8 cellular contexts compared by ENCODE assay signal in genomic region chr1:61077676-61078521, GRCh38. TPM values are rescaled to one million over a fixed set of nuclear protein-coding genes. Genes with fewer than 3 reads are reported as not detected.
DNase-seq lines count a peak whose midpoint lies in the region; TF ChIP-seq lines count a peak whose summit lies in the region.

No MANE protein-coding gene starts in this region.

- H3K4me3 ChIP-seq in HEK293 (ENCODE audit: low read depth, low read length) (peak overlapping the region; percentile 56), suprapubic skin (peak overlapping the region; percentile 65)

- WGBS in suprapubic skin, result under 1% methylated on average over 19 of the region's 19 CpGs

- no peaks in the 10 kb centered on the region for H3K36me3 Mint-ChIP-seq in activated naive CD8-positive, alpha-beta T cell

- POLR2A ChIA-PET in HEK293 (lab: Yijun Ruan, JAX), result interaction anchor here (0.6 to 4.1 kb wide), 9 partner anchors 11 to 365 kb away, joined by 3 to 31 read pairs (median 4); no protein-coding TSS in a partner anchor

- H3K27ac ChIP-seq in HEK293 (ENCODE audit: extremely low read depth, low read depth, low read length) (peak overlapping the region; percentile 86), suprapubic skin (peak overlapping the region; percentile 92)

- no peaks in the 10 kb centered on the region for H3K9me3 Mint-ChIP-seq in activated naive CD8-positive, alpha-beta T cell (ENCODE audit: low read depth)

- DNase-seq in DMS79 (lab: John Stamatoyannopoulos, UW) (peak; percentile 98), NAMALWA (ENCODE audit: low spot score) (peak; percentile 100), SK-N-DZ (ENCODE audit: low spot score) (peak; percentile 98), glomerular visceral epithelial cell (ENCODE audit: extremely low spot score) (peak; percentile 98), nucleus accumbens (lab: John Stamatoyannopoulos, UW) (peak in 54 of 56 donors; percentile 14 to 93 (median 78)), suprapubic skin (ENCODE audit: low spot score in 2 of 2) (peak; percentile 95 to 96)

- no peaks in the 10 kb centered on the region for H3K9me3 ChIP-seq in HEK293 (ENCODE audit: control insufficient read depth, insufficient read depth, low read depth, low read length)
- H3K9me3 ChIP-seq in suprapubic skin, result no peaks in the 10 kb centered on the region

- no peak for TF ChIP-seq EP300 in suprapubic skin (IDR thresholded peaks at IDR 0.05)

- no peak for TF ChIP-seq POLR2A in suprapubic skin (IDR thresholded peaks at IDR 0.05)

- H3K4me1 ChIP-seq in HEK293 (ENCODE audit: control insufficient read depth, insufficient read depth, low read length) (peaks cover 21% of the 10 kb centered on the region), suprapubic skin (peaks cover 48% of the 10 kb centered on the region)

- no peaks in the 10 kb centered on the region for H3K27me3 Mint-ChIP-seq in activated naive CD8-positive, alpha-beta T cell

- no peaks in the 10 kb centered on the region for H3K27me3 ChIP-seq in suprapubic skin

- CTCF ChIA-PET in HEK293 (lab: Yijun Ruan, JAX), result interaction anchor here (0.6 to 2.5 kb wide), 7 partner anchors 9 to 560 kb away, joined by 3 to 25 read pairs (median 4); no protein-coding TSS in a partner anchor

- H3K36me3 ChIP-seq in HEK293 (ENCODE audit: control insufficient read depth in 2 of 2, insufficient read depth in 1 of 2, low read length in 2 of 2) (no peaks in the 10 kb centered on the region), suprapubic skin (no peaks in the 10 kb centered on the region)

- peak overlapping the region; percentile 92 for H3K4me3 Mint-ChIP-seq in activated naive CD8-positive, alpha-beta T cell

- peaks cover 52% of the 10 kb centered on the region for H3K4me1 Mint-ChIP-seq in activated naive CD8-positive, alpha-beta T cell (ENCODE audit: low read depth)

- H3K27ac Mint-ChIP-seq in activated naive CD8-positive, alpha-beta T cell, result peak overlapping the region; percentile 47

- no peak for TF ChIP-seq CTCF in HEK293 (tag by site-specific recombination; IDR thresholded peaks at IDR 0.05)
- no peak for TF ChIP-seq CTCF in suprapubic skin (IDR thresholded peaks at IDR 0.05)

TF ChIP-seq in HEK293, 187 proteins besides CTCF, POLR2A, EP300 and RAD21 (continues in another document):
- TF ChIP-seq KLF10 (tag by site-specific recombination; IDR thresholded peaks at IDR 0.05) (peak; percentile 51; the same call in 1 of the 2 replicates), HOXC10 (CRISPR knock-in tag; IDR thresholded peaks at IDR 0.05) (0 out of 2 replicates have a peak, but pooled peaks have one; percentile 40), ZNF426 (tag by site-specific recombination; IDR thresholded peaks at IDR 0.05) (no peak), ZNF362 (tag by site-specific recombination; IDR thresholded peaks at IDR 0.05) (peak; percentile 97), PRDM6 (tag by site-specific recombination; IDR thresholded peaks at IDR 0.05) (peak; percentile 34; the same call in 1 of the 2 replicates), TRIM28 (IDR thresholded peaks at IDR 0.05; ENCODE audit: borderline replicate concordance, low read length) (no peak; the same call in 1 of the 2 replicates), ZNF366 (tag by site-specific recombination; conservative IDR thresholded peaks at IDR 0.05) (no peak), SP3 (tag by site-specific recombination; IDR thresholded peaks at IDR 0.05) (peak; percentile 69), ZFP41 (tag by site-specific recombination; IDR thresholded peaks at IDR 0.05; ENCODE audit: borderline replicate concordance) (no peak), KLF9 (tag by site-specific recombination; IDR thresholded peaks at IDR 0.05; ENCODE audit: low read depth) (peak; percentile 26; the same call in 1 of the 2 replicates), ZBTB26 (tag by site-specific recombination; optimal IDR thresholded peaks at IDR 0.05) (no peak), ELK4 (IDR thresholded peaks at IDR 0.05; ENCODE audit: borderline replicate concordance, low read depth, low read length) (no peak), ZNF621 (tag by site-specific recombination; IDR thresholded peaks at IDR 0.05) (no peak), SETDB1 (IDR thresholded peaks at IDR 0.05; ENCODE audit: insufficient read length, low read length) (no peak), AEBP2 (tag by site-specific recombination; IDR thresholded peaks at IDR 0.05; ENCODE audit: borderline replicate concordance) (no peak), REPIN1 (tag by site-specific recombination; IDR thresholded peaks at IDR 0.05; ENCODE audit: low read depth) (no peak), ZNF350 (tag by site-specific recombination; IDR thresholded peaks at IDR 0.05) (peak; percentile 81), SALL2 (tag by site-specific recombination; IDR thresholded peaks at IDR 0.05; ENCODE audit: borderline replicate concordance) (no peak), ZNF148 (tag by site-specific recombination; IDR thresholded peaks at IDR 0.05; ENCODE audit: borderline replicate concordance) (no peak), ZNF521 (tag by site-specific recombination; IDR thresholded peaks at IDR 0.05) (no peak)

RNA-seq across cellular contexts. Expression of gene NFIA, which starts 4.5 kb away (rescaled TPM):
- 0.93 and 1.3 TPM in 2 replicates for polyA plus RNA-seq in SK-N-DZ (2014; cell fraction: cytosol; rRNA removed)
- polyA plus RNA-seq in SK-N-DZ (2014; cell fraction: nucleus; rRNA removed), result 0.22 and 0.55 TPM in 2 replicates
- 10 to 100 TPM; 30.1 to 54.2 (median 48.2) TPM for total RNA-seq in suprapubic skin

Comparison
In these comparisons a context has a peak if more than half of its experiments do, and no peak if none do; other contexts are left out.
1. Peak in every context shown above with its lines: DNase-seq, H3K4me3 ChIP-seq and H3K27ac ChIP-seq.